Comparison of ENCODE assay signal across 8 cellular contexts in genomic region chr1:204104331-204105222, GRCh38. TPM values are rescaled to one million over a fixed set of nuclear protein-coding genes. Genes with fewer than 3 reads are reported as not detected.
DNase-seq lines count a peak whose midpoint lies in the region; ATAC-seq, FAIRE-seq and TF ChIP-seq lines count a peak whose summit lies in the region.

No MANE protein-coding gene starts in this region.

- FAIRE-seq in bronchial epithelial cell (lab: Jason Lieb, UNC): no peak

- no peaks in the 10 kb centered on the region for H3K9me3 ChIP-seq in CD4-positive, CD25-positive, alpha-beta regulatory T cell (ENCODE audit: control insufficient read depth in 2 of 2, low read length in 2 of 2)
- H3K9me3 ChIP-seq in mucosa of stomach (ENCODE audit: control insufficient read depth, low read length): no peaks in the 10 kb centered on the region

- no peaks in the 10 kb centered on the region for H3K36me3 Mint-ChIP-seq in CD4-positive, CD25-positive, alpha-beta regulatory T cell
- H3K36me3 Mint-ChIP-seq in progenitor cell of endocrine pancreas (ENCODE audit: insufficient read depth): no peaks in the 10 kb centered on the region

- peak in 1 of 3 donors; percentile 71 for DNase-seq in CD4-positive, CD25-positive, alpha-beta regulatory T cell
- DNase-seq in LoVo (ENCODE audit: low spot score) (peak; percentile 75), bronchial epithelial cell (ENCODE audit: low read depth) (peak; percentile 28), GM20000 (ENCODE audit: low spot score) (no peak), AG08395 (ENCODE audit: low spot score) (no peak), progenitor cell of endocrine pancreas (ENCODE audit: low spot score, unreplicated experiment) (no peak), OCI-M2 (lab: John Stamatoyannopoulos, UW; ENCODE audit: unreplicated experiment) (no peak)

- no peak overlapping the region for H3K4me3 ChIP-seq in CD4-positive, CD25-positive, alpha-beta regulatory T cell (ENCODE audit: low read depth, low read length)
- no peak overlapping the region for H3K4me3 ChIP-seq in bronchial epithelial cell (ENCODE audit: low read depth, low read length)
- H3K4me3 ChIP-seq in mucosa of stomach (ENCODE audit: low read length): no peak overlapping the region

- peaks cover 16% of the 10 kb centered on the region for H3K27me3 Mint-ChIP-seq in CD4-positive, CD25-positive, alpha-beta regulatory T cell
- H3K27me3 Mint-ChIP-seq in progenitor cell of endocrine pancreas: no peaks in the 10 kb centered on the region

- H3K4me3 Mint-ChIP-seq in CD4-positive, CD25-positive, alpha-beta regulatory T cell: peak overlapping the region in 2 of 4 donors; percentile 3 to 69
- no peak overlapping the region for H3K4me3 Mint-ChIP-seq in progenitor cell of endocrine pancreas (ENCODE audit: low read depth)

- peak overlapping the region; percentile 1 for H3K9ac ChIP-seq in mucosa of stomach (ENCODE audit: low read length)

- peaks cover 5 to 24% (median 16%) of the 10 kb centered on the region in 4 donors for H3K4me1 Mint-ChIP-seq in CD4-positive, CD25-positive, alpha-beta regulatory T cell
- H3K4me1 Mint-ChIP-seq in progenitor cell of endocrine pancreas (ENCODE audit: low read depth): peaks cover 35% of the 10 kb centered on the region

- H3K27me3 ChIP-seq in CD4-positive, CD25-positive, alpha-beta regulatory T cell (ENCODE audit: control insufficient read depth, insufficient read depth, low read length): no peaks in the 10 kb centered on the region
- no peaks in the 10 kb centered on the region for H3K27me3 ChIP-seq in bronchial epithelial cell (ENCODE audit: control insufficient read depth, insufficient read depth, low read length)
- H3K27me3 ChIP-seq in mucosa of stomach (ENCODE audit: control insufficient read depth, insufficient read depth, low read length): no peaks in the 10 kb centered on the region

- no peaks in the 10 kb centered on the region for H3K9me3 Mint-ChIP-seq in CD4-positive, CD25-positive, alpha-beta regulatory T cell
- no peaks in the 10 kb centered on the region for H3K9me3 Mint-ChIP-seq in progenitor cell of endocrine pancreas (ENCODE audit: low read depth)

- TF ChIP-seq CTCF in bronchial epithelial cell (IDR thresholded peaks at IDR 0.05; ENCODE audit: insufficient read depth, low read length, severe bottlenecking) (no peak), GM20000 (IDR thresholded peaks at IDR 0.05; ENCODE audit: extremely low read depth, missing control alignments) (no peak), progenitor cell of endocrine pancreas (IDR thresholded peaks at IDR 0.05; ENCODE audit: unreplicated experiment) (no peak)

- ATAC-seq in CD4-positive, CD25-positive, alpha-beta regulatory T cell (ENCODE audit: low read depth in 2 of 2): peak; percentile 16 to 29

- no peak overlapping the region for H3K27ac ChIP-seq in CD4-positive, CD25-positive, alpha-beta regulatory T cell (ENCODE audit: insufficient read depth, low read length, poor library complexity, severe bottlenecking)

- H3K36me3 ChIP-seq in CD4-positive, CD25-positive, alpha-beta regulatory T cell (ENCODE audit: control insufficient read depth, insufficient read depth, low read length): no peaks in the 10 kb centered on the region
- no peaks in the 10 kb centered on the region for H3K36me3 ChIP-seq in bronchial epithelial cell (ENCODE audit: control insufficient read depth, insufficient read depth, low read length)
- no peaks in the 10 kb centered on the region for H3K36me3 ChIP-seq in mucosa of stomach (ENCODE audit: control insufficient read depth, insufficient read depth, low read length)

- peaks cover 23% of the 10 kb centered on the region for H3K4me1 ChIP-seq in CD4-positive, CD25-positive, alpha-beta regulatory T cell (ENCODE audit: control insufficient read depth, insufficient read depth, low read length, poor library complexity, severe bottlenecking)
- peaks cover 50% of the 10 kb centered on the region for H3K4me1 ChIP-seq in mucosa of stomach (ENCODE audit: control insufficient read depth, insufficient read depth, low read length)

- H3K27ac Mint-ChIP-seq in CD4-positive, CD25-positive, alpha-beta regulatory T cell: peak overlapping the region; percentile 4 to 96 (median 48)
- H3K27ac Mint-ChIP-seq in progenitor cell of endocrine pancreas: no peak overlapping the region

RNA-seq across cellular contexts. Expression of gene SOX13, which starts 31.7 kb away (rescaled TPM):
- 0.47 TPM for total RNA-seq in CD4-positive, CD25-positive, alpha-beta regulatory T cell
- polyA plus RNA-seq in CD4-positive, CD25-positive, alpha-beta regulatory T cell: not detected
- 3.2 and 8.8 TPM in 2 replicates for total RNA-seq in bronchial epithelial cell
- total RNA-seq in progenitor cell of endocrine pancreas: 58.2 and 61.6 TPM in 2 replicates

RNA-seq across cellular contexts. Expression of gene ETNK2, which starts 47.3 kb away (rescaled TPM):
- total RNA-seq in CD4-positive, CD25-positive, alpha-beta regulatory T cell: 3.0 TPM
- polyA plus RNA-seq in CD4-positive, CD25-positive, alpha-beta regulatory T cell: 1 to 10 TPM in 2 of 4 donors, under 1 TPM in 2; 0.55 to 1.7 (median 1.1) TPM
- total RNA-seq in bronchial epithelial cell (58.7 and 70.4 TPM in 2 replicates), progenitor cell of endocrine pancreas (22.6 and 24.5 TPM in 2 replicates)

Comparison
In these comparisons a context has a peak if more than half of its experiments do, and no peak if none do; other contexts are left out.
1. DNase-seq: peak in LoVo (single experiment) and bronchial epithelial cell (single experiment); none in GM20000 (single experiment), AG08395 (single experiment), progenitor cell of endocrine pancreas (single experiment) and OCI-M2 (single experiment).